Comparison of ENCODE assay signal across 3 cellular contexts in genomic region chr12:27210187-27210586, GRCh38.
TF ChIP-seq lines count a peak whose summit lies in the region.

No MANE protein-coding gene starts in this region.

TF ChIP-seq in A549, 52 proteins besides CTCF, POLR2A, EP300 and RAD21:
- TF ChIP-seq SREBF2 (IDR thresholded peaks at IDR 0.05) (no peak), REST (IDR thresholded peaks at IDR 0.05) (no peak), ESRRA (IDR thresholded peaks at IDR 0.05; ENCODE audit: borderline replicate concordance, low read length) (no peak), ZFP36 (IDR thresholded peaks at IDR 0.05; ENCODE audit: borderline replicate concordance, partially characterized antibody) (no peak), CHD2 (IDR thresholded peaks at IDR 0.05; ENCODE audit: low read length, partially characterized antibody) (no peak), MAX (IDR thresholded peaks at IDR 0.05) (no peak), CEBPB (IDR thresholded peaks at IDR 0.05) (no peak)

TF ChIP-seq in HEK293, 187 proteins besides CTCF, POLR2A, EP300 and RAD21:
- no peak for TF ChIP-seq ZBTB6 (tag by site-specific recombination; IDR thresholded peaks at IDR 0.05)
- no peak for TF ChIP-seq HIC1 (tag by site-specific recombination; IDR thresholded peaks at IDR 0.05)
- TF ChIP-seq ZNF426 (tag by site-specific recombination; IDR thresholded peaks at IDR 0.05): no peak
- TF ChIP-seq ZNF580 (tag by site-specific recombination; IDR thresholded peaks at IDR 0.05): 0 out of 2 replicates have a peak, but pooled peaks have one; percentile 39
- TF ChIP-seq ZNF169 (tag by site-specific recombination; IDR thresholded peaks at IDR 0.05): no peak
- TF ChIP-seq ZNF837 (tag by site-specific recombination; IDR thresholded peaks at IDR 0.05): no peak
- TF ChIP-seq SALL2 (tag by site-specific recombination; IDR thresholded peaks at IDR 0.05; ENCODE audit: borderline replicate concordance): no peak
- TF ChIP-seq ZNF146 (tag by site-specific recombination; IDR thresholded peaks at IDR 0.05): peak; percentile 76
TF ChIP-seq in HEK293: peak in this region for 2.

TF ChIP-seq in GM12878, 131 proteins besides CTCF, POLR2A, EP300 and RAD21:
- TF ChIP-seq ZNF217 (IDR thresholded peaks at IDR 0.05): peak; percentile 65
- TF ChIP-seq MTA2 (IDR thresholded peaks at IDR 0.05; ENCODE audit: low read depth): no peak
TF ChIP-seq in GM12878: peak in this region for 1.
